9 cellular contexts compared by ENCODE assay signal in the genomic region with DNA sequence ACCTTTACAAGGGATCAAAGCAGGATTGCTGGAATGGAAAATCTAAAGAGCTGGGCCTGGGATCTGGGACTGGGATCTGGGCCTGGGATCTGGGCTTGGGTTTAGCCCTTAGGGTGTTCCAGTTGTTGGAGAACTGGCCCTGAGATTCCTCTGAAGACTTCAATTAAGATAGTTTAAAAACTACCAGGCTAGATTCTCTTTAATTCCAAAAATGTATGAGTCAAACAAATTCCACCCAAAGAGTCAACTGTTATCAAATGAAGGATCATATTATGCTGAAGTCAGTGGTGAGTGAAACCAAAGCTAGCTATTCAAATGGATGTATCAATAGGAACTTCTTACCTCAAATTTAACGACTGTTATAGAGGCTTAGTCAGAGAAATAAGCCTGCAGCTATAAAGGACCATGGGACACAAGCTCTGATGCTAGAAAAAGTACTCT. TPM values are rescaled to one million over a fixed set of nuclear protein-coding genes. Genes with fewer than 3 reads are reported as not detected.
DNase-seq lines count a peak whose midpoint lies in the region; ATAC-seq, FAIRE-seq and TF ChIP-seq lines count a peak whose summit lies in the region.
"Had no signal": no experiment of that assay in that cellular context is flagged by ENCODE, and none has a peak within 500 bp of the region (broad histone marks: within the 10 kb centered on the region; RNA-seq: fewer than 3 reads in every experiment).

No MANE protein-coding gene starts in this region.

- H2AFZ ChIP-seq in HepG2 (ENCODE audit: low read length): no peak overlapping the region

- H3K27me3 ChIP-seq in HepG2 (ENCODE audit: control insufficient read depth in 1 of 2, insufficient read depth in 2 of 2, low read length in 2 of 2): no peaks in the 10 kb centered on the region
- H3K27me3 ChIP-seq in thyroid gland: no peaks in the 10 kb centered on the region
- no peaks in the 10 kb centered on the region for H3K27me3 ChIP-seq in pancreas

- TF ChIP-seq EP300 in HepG2 (IDR thresholded peaks at IDR 0.05; ENCODE audit: low read depth in 2 of 2, low read length in 2 of 2) (no peak), HepG2 (CRISPR knock-in tag; IDR thresholded peaks at IDR 0.05; ENCODE audit: borderline replicate concordance) (no peak)

- no TSS peak for BruUV-seq in HepG2 (replicated peaks; lab: Mats Ljungman, UMichigan)

- no peak overlapping the region for H3K4me2 ChIP-seq in HepG2 (ENCODE audit: low read depth, low read length)

- POLR2A ChIA-PET in HepG2 (lab: Yijun Ruan, JAX): interaction anchor here (0.8 to 2.9 kb wide), 6 partner anchors 12 to 75 kb away, joined by 3 to 34 read pairs (median 6); a partner anchor contains a TSS

- in situ Hi-C loops in HepG2 (cut with HindIII; ENCODE audit: extremely low pct_ligation_motif_present, low pct_unique_long_range_greater_than_20kb): no loop called here

- no peaks in the 10 kb centered on the region for H4K20me1 ChIP-seq in HepG2 (ENCODE audit: insufficient read depth, low read length)

- CTCF ChIA-PET in HepG2 (lab: Yijun Ruan, JAX; ENCODE audit: low intra/inter-chr PET ratio, low total read pairs): no interaction called here

- H3K27ac ChIP-seq in HepG2 (ENCODE audit: extremely low read length, insufficient read depth, low read length): peak overlapping the region; percentile 56
- peak overlapping the region; percentile 20 to 89 (median 88) for H3K27ac ChIP-seq in thyroid gland
- peak overlapping the region in 2 of 4 donors; percentile 64 to 67 for H3K27ac ChIP-seq in pancreas

- no peak for TF ChIP-seq RAD21 in HepG2 (CRISPR knock-in tag; IDR thresholded peaks at IDR 0.05)

- no peak overlapping the region for H3K9ac ChIP-seq in HepG2 (ENCODE audit: insufficient read depth, low read depth, low read length)

- 83% methylated on average over 1 of the region's 1 CpG for WGBS in HepG2 (ENCODE audit: low lambda C conversion rate)
- 69 to 93% methylated on average over 1 of the region's 1 CpG for WGBS in thyroid gland, 2 donors
- WGBS in pancreas, 2 donors: 92 to 96% methylated on average over 1 of the region's 1 CpG

- TF ChIP-seq CTCF in HepG2 (CRISPR knock-in tag; IDR thresholded peaks at IDR 0.05) (no peak), thyroid gland (IDR thresholded peaks at IDR 0.05) (no peak), pancreas (IDR thresholded peaks at IDR 0.05) (no peak)

- TF ChIP-seq POLR2A in HepG2 (IDR thresholded peaks at IDR 0.05; ENCODE audit: insufficient read depth in 1 of 2, low read depth in 2 of 2, low read length in 2 of 2): no peak
- no peak for TF ChIP-seq POLR2A in thyroid gland (IDR thresholded peaks at IDR 0.05)

- H3K4me3 ChIP-seq in HepG2 (replicated peaks in 1 of 3; ENCODE audit: insufficient read depth in 1 of 3, low read depth in 2 of 3, low read length in 3 of 3) (no peak overlapping the region), thyroid gland (replicated peaks in 1 of 3) (no peak overlapping the region), pancreas (no peak overlapping the region)

- DNase-seq in HT1080 (ENCODE audit: low read depth): peak; percentile 47
- peak; percentile 61 for DNase-seq in astrocyte of the hippocampus (ENCODE audit: low read depth, low spot score)
- no peak for DNase-seq in HepG2 (ENCODE audit: low spot score)
- no peak for DNase-seq in thyroid gland
- DNase-seq in mucosa of gallbladder (ENCODE audit: low spot score): no peak
- no peak for DNase-seq in NCI-H1092 (lab: John Stamatoyannopoulos, UW)
- no peak for DNase-seq in pancreas
- no peak for DNase-seq in NCI-H187 treated with DMSO at 0.1 percent for 48 hours (lab: John Stamatoyannopoulos, UW)
- DNase-seq: activated naive CD8-positive, alpha-beta T cell treated with anti-CD3 and anti-CD28 coated beads, Interleukin-2, amount 10 ng/mL, durations not matched to agents 7 days and 5 days had no signal

- H3K4me1 ChIP-seq in HepG2 (ENCODE audit: insufficient read depth, low read length) (peaks cover 61% of the 10 kb centered on the region), thyroid gland (peaks cover 20 to 71% of the 10 kb centered on the region in 2 donors), pancreas (peaks cover 7 to 35% (median 16%) of the 10 kb centered on the region in 3 donors)

- H3K9me3 ChIP-seq in HepG2 (ENCODE audit: low read length) (no peaks in the 10 kb centered on the region), thyroid gland (no peaks in the 10 kb centered on the region), pancreas (no peaks in the 10 kb centered on the region)

- FAIRE-seq in HepG2 (lab: Jason Lieb, UNC) (no peak), pancreas (lab: Jason Lieb, UNC) (no peak)

- intact Hi-C loops in HepG2 (cut with micrococcal nuclease; ENCODE audit: unreplicated experiment) (loop anchor here (10.0 kb wide), 1 partner anchor 152 kb away; a partner anchor contains a TSS), thyroid gland (cut with DNase I) (no loop called here), pancreas (cut with DNase I) (no loop called here)

- H3K36me3 ChIP-seq in HepG2 (replicated peaks in 1 of 2; ENCODE audit: control insufficient read depth in 1 of 2, insufficient read depth in 2 of 2, low read length in 2 of 2) (peaks cover 2 to 4% of the 10 kb centered on the region in 2 experiments; a peak in 4 of 5 replicates), thyroid gland (no peaks in the 10 kb centered on the region), pancreas (no peaks in the 10 kb centered on the region)

- ATAC-seq in HepG2: no peak
- ATAC-seq in pancreas: no peak

- H3K79me2 ChIP-seq in HepG2 (ENCODE audit: insufficient read depth, low read length): no peaks in the 10 kb centered on the region

TF ChIP-seq in HepG2, 621 proteins besides CTCF, POLR2A, EP300 and RAD21 (continues in another document):
- no peak for TF ChIP-seq ZNF556 (CRISPR knock-in tag; IDR thresholded peaks at IDR 0.05; ENCODE audit: borderline replicate concordance)
- TF ChIP-seq, protein P1, sequence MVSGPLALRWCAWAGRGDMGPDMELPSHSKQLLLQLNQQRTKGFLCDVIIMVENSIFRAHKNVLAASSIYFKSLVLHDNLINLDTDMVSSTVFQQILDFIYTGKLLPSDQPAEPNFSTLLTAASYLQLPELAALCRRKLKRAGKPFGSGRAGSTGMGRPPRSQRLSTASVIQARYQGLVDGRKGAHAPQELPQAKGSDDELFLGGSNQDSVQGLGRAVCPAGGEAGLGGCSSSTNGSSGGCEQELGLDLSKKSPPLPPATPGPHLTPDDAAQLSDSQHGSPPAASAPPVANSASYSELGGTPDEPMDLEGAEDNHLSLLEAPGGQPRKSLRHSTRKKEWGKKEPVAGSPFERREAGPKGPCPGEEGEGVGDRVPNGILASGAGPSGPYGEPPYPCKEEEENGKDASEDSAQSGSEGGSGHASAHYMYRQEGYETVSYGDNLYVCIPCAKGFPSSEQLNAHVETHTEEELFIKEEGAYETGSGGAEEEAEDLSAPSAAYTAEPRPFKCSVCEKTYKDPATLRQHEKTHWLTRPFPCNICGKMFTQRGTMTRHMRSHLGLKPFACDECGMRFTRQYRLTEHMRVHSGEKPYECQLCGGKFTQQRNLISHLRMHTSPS (CRISPR knock-in tag; IDR thresholded peaks at IDR 0.05; ENCODE audit: low read depth): no peak
- no peak for TF ChIP-seq ZFP36 (IDR thresholded peaks at IDR 0.05; ENCODE audit: borderline replicate concordance, low read depth, low read length, partially characterized antibody)
- TF ChIP-seq ZNF33A (CRISPR knock-in tag; IDR thresholded peaks at IDR 0.05; ENCODE audit: borderline replicate concordance): no peak
- TF ChIP-seq STAG1 (CRISPR knock-in tag; IDR thresholded peaks at IDR 0.05): no peak
- TF ChIP-seq ZBTB3 (CRISPR knock-in tag; IDR thresholded peaks at IDR 0.05; ENCODE audit: borderline replicate concordance, low read depth): no peak
- no peak for TF ChIP-seq MEIS1 (CRISPR knock-in tag; IDR thresholded peaks at IDR 0.05; ENCODE audit: borderline replicate concordance)
- TF ChIP-seq FIP1L1 (IDR thresholded peaks at IDR 0.05; ENCODE audit: borderline replicate concordance, insufficient read depth, low read depth, low read length): no peak

RNA-seq across cellular contexts. Expression of a gene that starts 40.5 kb away (rescaled TPM):
- total RNA-seq in HT1080 (2014; rRNA removed; shearing (Covaris generic)): 53.2 and 54.5 TPM in 2 replicates
- 62.0 and 85.4 TPM in 2 replicates for polyA plus RNA-seq in HT1080 (2015; cell fraction: cytosol; rRNA removed)
- 230 and 260 TPM in 2 replicates for polyA plus RNA-seq in HT1080 (2015; cell fraction: nucleus; rRNA removed)
- 13.0 and 19.3 TPM in 2 replicates for total RNA-seq in HepG2 (2016; rRNA removed; fragmentation: Illumina TruSeq; extraction: Trizol)
- total RNA-seq in HepG2 (2016; cell fraction: cytosol; rRNA removed; fragmentation: Illumina TruSeq; extraction: Trizol; ENCODE audit: low read depth): 0.91 and 1.6 TPM in 2 replicates
- 12.8 and 15.0 TPM in 2 replicates for total RNA-seq in HepG2 (2016; cell fraction: insoluble cytoplasmic fraction; rRNA removed; fragmentation: Illumina TruSeq; extraction: Trizol)
- 4.2 and 5.4 TPM in 2 replicates for total RNA-seq in HepG2 (2016; cell fraction: membrane; rRNA removed; fragmentation: Illumina TruSeq; extraction: Trizol)
- total RNA-seq in HepG2 (2016; cell fraction: nucleus; rRNA removed; fragmentation: Illumina TruSeq; extraction: Trizol): 14.1 and 15.9 TPM in 2 replicates
- polyA plus RNA-seq in HepG2 (2011; rRNA removed): 13.9 and 19.8 TPM in 2 replicates
- polyA plus RNA-seq in HepG2 (2011; cell fraction: cytosol; rRNA removed): 5.0 and 7.4 TPM in 2 replicates
- 8.8 and 9.7 TPM in 2 replicates for polyA plus RNA-seq in HepG2 (2011; cell fraction: nucleus; rRNA removed)
- 11.5 and 11.9 TPM in 2 replicates for polyA plus RNA-seq in HepG2 (2012)
- 0.72 and 1.1 TPM in 2 replicates for polyA plus RNA-seq in HepG2 (2016; cell fraction: cytosol; fragmentation: Illumina TruSeq; extraction: Trizol; ENCODE audit: low read depth)
- 21.3 and 21.6 TPM in 2 replicates for polyA plus RNA-seq in HepG2 (2016; cell fraction: insoluble cytoplasmic fraction; fragmentation: Illumina TruSeq; extraction: Trizol; ENCODE audit: low read depth)
- 1.9 and 2.7 TPM in 2 replicates for polyA plus RNA-seq in HepG2 (2016; cell fraction: membrane; fragmentation: Illumina TruSeq; extraction: Trizol; ENCODE audit: low read depth)
- polyA plus RNA-seq in HepG2 (2016; cell fraction: nucleus; fragmentation: Illumina TruSeq; extraction: Trizol; ENCODE audit: insufficient read depth, low read depth): 17.1 and 18.0 TPM in 2 replicates
- polyA minus RNA-seq in HepG2 (2011; rRNA and poly(A)+ RNA removed; ENCODE audit: low replicate concordance): 21.1 and 72.7 TPM in 2 replicates
- 12.9 and 14.3 TPM in 2 replicates for polyA minus RNA-seq in HepG2 (2011; cell fraction: cytosol; rRNA and poly(A)+ RNA removed)
- 22.8 and 23.7 TPM in 2 replicates for polyA minus RNA-seq in HepG2 (2011; cell fraction: nucleus; rRNA and poly(A)+ RNA removed)
- 10 to 100 TPM; 53.0 to 75.4 (median 66.7) TPM for total RNA-seq in thyroid gland
- 117 TPM for total RNA-seq in mucosa of gallbladder
- total RNA-seq in pancreas: 10 to 100 TPM; 17.6 to 50.3 (median 27.2) TPM
- polyA plus RNA-seq in pancreas: 10 to 100 TPM; 19.8 to 24.1 TPM

Comparison
In these comparisons a context has a peak if more than half of its experiments do, and no peak if none do; other contexts are left out.
1. DNase-seq: peak in HT1080 (single experiment) and astrocyte of the hippocampus (single experiment); none in HepG2 (single experiment), thyroid gland (0 of 2), mucosa of gallbladder (single experiment), NCI-H1092 (single experiment), pancreas (0 of 6) and NCI-H187 treated with DMSO at 0.1 percent for 48 hours (single experiment).